In the genomic region with DNA sequence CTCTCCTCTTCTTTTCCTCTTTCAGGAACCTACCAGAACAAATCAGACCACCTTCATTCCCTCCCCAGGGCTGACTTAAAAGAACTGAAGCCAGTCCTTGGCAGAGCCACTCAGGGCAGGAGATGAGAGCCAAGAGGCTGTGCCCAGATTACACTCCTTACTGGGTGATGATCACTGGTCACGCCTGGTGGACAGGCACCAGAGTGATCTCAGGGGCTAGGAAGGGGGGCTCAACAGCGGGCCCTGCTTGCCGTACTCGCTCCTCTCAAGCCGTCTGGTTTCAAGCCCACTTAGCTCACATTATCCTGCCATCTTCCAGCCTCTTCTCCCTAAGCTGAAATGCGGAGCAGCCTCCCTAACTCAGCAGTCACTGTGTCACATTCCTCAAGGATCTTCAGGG, we compare ENCODE assay signal across 25 cellular contexts. TPM values are rescaled to one million over a fixed set of nuclear protein-coding genes. Genes with fewer than 3 reads are reported as not detected.
DNase-seq lines count a peak whose midpoint lies in the region; ATAC-seq and TF ChIP-seq lines count a peak whose summit lies in the region.
"Had no signal": no experiment of that assay in that cellular context is flagged by ENCODE, and none has a peak within 500 bp of the region (broad histone marks: within the 10 kb centered on the region; RNA-seq: fewer than 3 reads in every experiment).

No MANE protein-coding gene starts in this region.

- intact Hi-C loops in psoas muscle (cut with DNase I) = loop anchor here (2.0 to 10.0 kb wide), 4 partner anchors 69 to 254 kb away; a partner anchor contains a TSS

- H2AFZ ChIP-seq in GM23248 = peak overlapping the region; percentile 91

- no peaks in the 10 kb centered on the region for H3K36me3 Mint-ChIP-seq in T-helper 17 cell (ENCODE audit: low read depth)
- H3K36me3 Mint-ChIP-seq: activated naive CD8-positive, alpha-beta T cell had no signal

- H3K4me3 Mint-ChIP-seq in T-helper 17 cell = peak overlapping the region; percentile 12

- peaks cover 14% of the 10 kb centered on the region for H3K4me1 Mint-ChIP-seq in T-helper 17 cell

- H3K4me3 ChIP-seq in GM23248 (no peak overlapping the region), liver (ENCODE audit: low read depth in 1 of 3, low read length in 3 of 3) (peak overlapping the region in 1 of 3 donors; percentile 20), psoas muscle (peak overlapping the region; percentile 64), foreskin fibroblast (ENCODE audit: low read depth in 1 of 2, low read length in 2 of 2) (no peak overlapping the region)
- H3K4me3 ChIP-seq: upper lobe of right lung had no signal

- ATAC-seq in T-helper 17 cell (no peak), psoas muscle (peak in 3 of 4 donors; percentile 45 to 69 (median 47))
- ATAC-seq: activated T-helper 17 cell treated with anti-CD3 and anti-CD28 coated beads, Interleukin-2, amount 50 U/mL, for 72 hours; left cardiac atrium; right cardiac atrium; upper lobe of right lung had no signal

- no peaks in the 10 kb centered on the region for H3K9me2 ChIP-seq in GM23248 (ENCODE audit: insufficient read depth)

- DNase-seq in GM23248 (no peak), T-helper 17 cell (no peak), psoas muscle (peak in 1 of 2 donors; percentile 65), foreskin fibroblast (no peak), SK-N-DZ (ENCODE audit: low spot score) (no peak), OCI-M1 (lab: John Stamatoyannopoulos, UW) (no peak)
- DNase-seq: activated CD4-positive, alpha-beta T cell treated with anti-CD3 and anti-CD28 coated beads, Interleukin-2, amount 50 U/mL, for 48 hours; activated CD8-positive, alpha-beta memory T cell treated with anti-CD3 and anti-CD28 coated beads, Interleukin-2, amount 50 U/mL, for 4 hours; C1 segment of cervical spinal cord; esophagus squamous epithelium; left cardiac atrium; mesendoderm; NCI-H1105; NCI-H1930; NCI-H2227 treated with DMSO at 0.1 percent for 48 hours; NCI-H69; SJCRH30; spleen; T-helper 1 cell; upper lobe of right lung had no signal

- no peak for TF ChIP-seq RAD21 in liver (IDR thresholded peaks at IDR 0.05)

- H3K4me1 ChIP-seq in GM23248 (ENCODE audit: insufficient read depth) (peaks cover 7% of the 10 kb centered on the region; the same call in 1 of the 2 replicates), liver (ENCODE audit: control insufficient read depth in 4 of 4, insufficient read depth in 4 of 4, low read length in 3 of 4) (peaks cover 7 to 46% (median 41%) of the 10 kb centered on the region in 4 donors), psoas muscle (peaks cover 35% of the 10 kb centered on the region)
- H3K4me1 ChIP-seq: parathyroid adenoma had no signal

- H3K9ac ChIP-seq in GM23248 (no peak overlapping the region), liver (ENCODE audit: low read depth in 1 of 2, low read length in 2 of 2) (peak overlapping the region in 1 of 2 donors; percentile 61)
- H3K9ac ChIP-seq: parathyroid adenoma had no signal

- in situ Hi-C loops in GM23248 (cut with MboI) = no loop called here

- H3K27me3 ChIP-seq in GM23248 (replicated peaks; ENCODE audit: insufficient read depth) (no peaks in the 10 kb centered on the region), liver (ENCODE audit: control insufficient read depth in 4 of 4, insufficient read depth in 4 of 4, low read length in 3 of 4) (no peaks in the 10 kb centered on the region), psoas muscle (ENCODE audit: insufficient read depth in 3 of 3, low read length in 2 of 3) (no peaks in the 10 kb centered on the region)
- H3K27me3 ChIP-seq: esophagus squamous epithelium, SJCRH30, spleen, upper lobe of right lung had no signal

- peaks cover 17% of the 10 kb centered on the region; the same call in 1 of the 2 replicates for H3K79me2 ChIP-seq in GM23248 (ENCODE audit: insufficient read depth)
- H3K79me2 ChIP-seq: parathyroid adenoma had no signal

- no peak overlapping the region for H3K4me2 ChIP-seq in GM23248 (ENCODE audit: unreplicated experiment)

- no peaks in the 10 kb centered on the region for H3K27me3 Mint-ChIP-seq in T-helper 17 cell
- H3K27me3 Mint-ChIP-seq: activated naive CD8-positive, alpha-beta T cell; activated T-helper 17 cell treated with anti-CD3 and anti-CD28 coated beads, Interleukin-2, amount 50 U/mL, for 72 hours had no signal

- H3K9me3 ChIP-seq in GM23248 (ENCODE audit: low read depth) (no peaks in the 10 kb centered on the region), T-helper 17 cell (ENCODE audit: control insufficient read depth, low read length, poor library complexity, severe bottlenecking) (no peaks in the 10 kb centered on the region), liver (ENCODE audit: control insufficient read depth in 4 of 4, low read length in 3 of 4) (no peaks in the 10 kb centered on the region), psoas muscle (no peaks in the 10 kb centered on the region)
- H3K9me3 ChIP-seq: esophagus squamous epithelium, SJCRH30, spleen, upper lobe of right lung had no signal

- peaks cover 8% of the 10 kb centered on the region; the same call in 1 of the 2 replicates for H3F3A ChIP-seq in GM23248 (ENCODE audit: insufficient read depth)

- H3K27ac Mint-ChIP-seq in T-helper 17 cell = peak overlapping the region; percentile 63

- no peaks in the 10 kb centered on the region for H3K36me3 ChIP-seq in GM23248 (ENCODE audit: low read depth)
- no peaks in the 10 kb centered on the region for H3K36me3 ChIP-seq in liver (ENCODE audit: control insufficient read depth in 4 of 4, insufficient read depth in 3 of 4, low read depth in 1 of 4, low read length in 3 of 4)
- no peaks in the 10 kb centered on the region for H3K36me3 ChIP-seq in psoas muscle (ENCODE audit: insufficient read depth in 1 of 2, low read depth in 1 of 2)
- H3K36me3 ChIP-seq: esophagus squamous epithelium, SJCRH30, spleen, upper lobe of right lung had no signal

- TF ChIP-seq CTCF in liver (IDR thresholded peaks at IDR 0.05; ENCODE audit: low read depth, low read length, missing input control) (no peak), psoas muscle (IDR thresholded peaks at IDR 0.05) (no peak), foreskin fibroblast (IDR thresholded peaks at IDR 0.05; ENCODE audit: low read depth, low read length) (no peak)

- no peak overlapping the region for H3K27ac ChIP-seq in GM23248
- peak overlapping the region; percentile 85 to 89 for H3K27ac ChIP-seq in liver (ENCODE audit: low read depth in 1 of 2, low read length in 2 of 2)
- peak overlapping the region; percentile 86 for H3K27ac ChIP-seq in psoas muscle
- H3K27ac ChIP-seq: SJCRH30, upper lobe of right lung had no signal

- no peaks in the 10 kb centered on the region for H4K20me1 ChIP-seq in GM23248 (ENCODE audit: insufficient read depth)

- 39 to 49% methylated on average over 6 of the region's 6 CpGs for WGBS in GM23248 (ENCODE audit: low coverage in 1 of 2, low lambda C conversion rate in 2 of 2, missing lambda C conversion rate in 2 of 2), 2 experiments
- 55% methylated on average over 6 of the region's 6 CpGs for WGBS in liver
- 30 to 37% (median 30%) methylated on average over 6 of the region's 6 CpGs for WGBS in psoas muscle, 3 donors

TF ChIP-seq in liver, 16 proteins besides CTCF, POLR2A, EP300 and RAD21 (continues in another document):
- TF ChIP-seq TAF1 (conservative IDR thresholded peaks at IDR 0.05) (no peak), JUND (IDR thresholded peaks at IDR 0.05) (no peak), HNF4G (IDR thresholded peaks at IDR 0.05) (no peak)
- TF ChIP-seq, protein P1, sequence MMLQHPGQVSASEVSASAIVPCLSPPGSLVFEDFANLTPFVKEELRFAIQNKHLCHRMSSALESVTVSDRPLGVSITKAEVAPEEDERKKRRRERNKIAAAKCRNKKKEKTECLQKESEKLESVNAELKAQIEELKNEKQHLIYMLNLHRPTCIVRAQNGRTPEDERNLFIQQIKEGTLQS (IDR thresholded peaks at IDR 0.05) = no peak
- TF ChIP-seq, protein P2, sequence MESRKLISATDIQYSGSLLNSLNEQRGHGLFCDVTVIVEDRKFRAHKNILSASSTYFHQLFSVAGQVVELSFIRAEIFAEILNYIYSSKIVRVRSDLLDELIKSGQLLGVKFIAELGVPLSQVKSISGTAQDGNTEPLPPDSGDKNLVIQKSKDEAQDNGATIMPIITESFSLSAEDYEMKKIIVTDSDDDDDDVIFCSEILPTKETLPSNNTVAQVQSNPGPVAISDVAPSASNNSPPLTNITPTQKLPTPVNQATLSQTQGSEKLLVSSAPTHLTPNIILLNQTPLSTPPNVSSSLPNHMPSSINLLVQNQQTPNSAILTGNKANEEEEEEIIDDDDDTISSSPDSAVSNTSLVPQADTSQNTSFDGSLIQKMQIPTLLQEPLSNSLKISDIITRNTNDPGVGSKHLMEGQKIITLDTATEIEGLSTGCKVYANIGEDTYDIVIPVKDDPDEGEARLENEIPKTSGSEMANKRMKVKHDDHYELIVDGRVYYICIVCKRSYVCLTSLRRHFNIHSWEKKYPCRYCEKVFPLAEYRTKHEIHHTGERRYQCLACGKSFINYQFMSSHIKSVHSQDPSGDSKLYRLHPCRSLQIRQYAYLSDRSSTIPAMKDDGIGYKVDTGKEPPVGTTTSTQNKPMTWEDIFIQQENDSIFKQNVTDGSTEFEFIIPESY (IDR thresholded peaks at IDR 0.05) = no peak

RNA-seq across cellular contexts. Expression of a gene that starts 1.7 kb away (rescaled TPM):
- total RNA-seq in GM23248 (2014; rRNA removed; shearing (Covaris generic)) = 16.9 and 24.9 TPM in 2 replicates
- polyA plus RNA-seq in GM23248 (2016; fragmentation: Nextera tagmentation; extraction: Ambion mirVana) = 28.8 and 32.4 TPM in 2 replicates
- total RNA-seq in T-helper 17 cell = 10 to 100 TPM in 1 of 2 donors, 1 to 10 TPM in 1; 5.2 to 16.3 TPM
- total RNA-seq in liver = 100 to 1,000 TPM in 1 of 2 donors, 10 to 100 TPM in 1; 42.1 to 195 TPM
- 100 to 1,000 TPM; 176 to 226 TPM for polyA plus RNA-seq in liver
- 10 to 100 TPM; 14.0 to 60.2 (median 35.7) TPM for total RNA-seq in psoas muscle
- polyA plus RNA-seq in psoas muscle = 10 to 100 TPM in 2 of 3 donors, 1 to 10 TPM in 1; 9.1 to 20.7 (median 11.3) TPM
- 11.2 and 11.5 TPM in 2 replicates for polyA plus RNA-seq in SK-N-DZ (2014; cell fraction: cytosol; rRNA removed)
- polyA plus RNA-seq in SK-N-DZ (2014; cell fraction: nucleus; rRNA removed) = 9.2 and 9.7 TPM in 2 replicates
